In the genomic region with DNA sequence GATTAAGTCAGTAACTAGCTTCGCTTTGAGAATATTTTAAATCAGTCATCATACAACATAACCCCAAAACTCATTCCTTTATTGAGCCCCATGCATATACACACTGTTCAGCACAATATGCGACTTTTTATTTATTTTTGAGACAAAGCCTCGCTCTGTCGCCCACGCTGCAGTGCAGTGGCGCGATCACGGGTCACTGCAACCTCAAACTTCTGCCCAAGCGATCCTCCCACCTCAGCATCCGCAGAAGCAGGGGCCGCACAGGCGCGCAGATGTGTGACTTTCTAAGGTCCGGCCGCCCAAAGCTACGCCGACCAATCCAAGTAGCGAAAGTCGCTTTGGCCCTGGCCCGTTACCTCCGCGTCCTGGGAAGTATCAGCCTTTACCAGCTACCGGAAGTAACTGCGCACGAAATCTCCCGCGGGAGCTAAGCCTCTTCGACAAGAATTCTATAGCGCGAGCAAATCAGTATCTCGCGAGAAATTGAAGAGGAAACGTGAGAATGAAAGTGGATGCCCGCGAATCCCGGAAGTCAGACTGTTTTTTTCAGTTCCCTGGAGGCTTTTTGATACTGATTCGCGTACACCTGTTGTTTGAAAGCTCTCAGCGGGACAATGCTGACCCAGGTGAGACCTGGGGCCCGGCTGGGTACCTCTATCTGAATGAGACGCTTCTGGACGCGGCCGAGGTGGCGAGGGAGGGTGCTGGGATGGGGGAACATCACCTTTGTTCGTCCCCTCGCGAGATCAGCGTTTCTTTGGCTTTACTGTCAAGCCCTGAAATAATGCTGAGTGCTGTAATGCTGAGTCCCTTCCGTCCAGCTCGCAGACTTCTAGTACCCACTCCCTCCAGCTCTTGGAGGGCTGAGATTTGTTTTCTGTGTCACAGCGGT, we compare ENCODE assay signal across 8 cellular contexts. TPM values are rescaled to one million over a fixed set of nuclear protein-coding genes. Genes with fewer than 3 reads are reported as not detected.
DNase-seq lines count a peak whose midpoint lies in the region; ATAC-seq and TF ChIP-seq lines count a peak whose summit lies in the region.

A gene (minus strand): TSS at position 404 of the 892 bp plus-strand sequence. CDS start 1,405 bp downstream, outside the sequence.
A gene (plus strand): TSS at position 549 of the 892 bp plus-strand sequence. CDS start 66 bp downstream, at position 615.

- no peak for TF ChIP-seq POLR2A in esophagus muscularis mucosa (IDR thresholded peaks at IDR 0.05; ENCODE audit: low read depth)

- in situ Hi-C loops in Panc1 (cut with HindIII; ENCODE audit: low pct_unique_long_range_greater_than_20kb, low sequenced_read_pairs) = no loop called here

- H3K4me3 ChIP-seq in KMS-11 (IDR thresholded peaks at IDR 0.05; ENCODE audit: insufficient read depth, low read depth, low read length) (no peak within 1 kb of the TSS), Panc1 (ENCODE audit: low read depth in 2 of 2, low read length in 2 of 2) (peak within 1 kb of the TSS; percentile 76 to 98), esophagus muscularis mucosa (peak within 1 kb of the TSS; percentile 65 to 81 (median 68)), muscle layer of colon (ENCODE audit: low read depth in 1 of 2, low read length in 2 of 2) (peak within 1 kb of the TSS; percentile 35 to 93)

- no peaks in the 10 kb centered on the region for H4K20me1 ChIP-seq in KMS-11 (ENCODE audit: insufficient read depth)

- under 1% methylated on average over 40 of the region's 52 CpGs for WGBS in esophagus muscularis mucosa

- peak; percentile 99 for DNase-seq in DMS79 treated with DMSO at 0.1 percent for 48 hours (lab: John Stamatoyannopoulos, UW)
- peak; percentile 89 for DNase-seq in Panc1 (ENCODE audit: low read depth, low spot score)
- peak; percentile 86 to 87 for DNase-seq in activated T-cell treated with anti-CD3 and anti-CD28 coated beads, Interleukin-2, amount 50 U/mL, for 48 hours
- DNase-seq in esophagus muscularis mucosa (ENCODE audit: extremely low spot score) = peak; percentile 96
- peak; percentile 59 to 63 for DNase-seq in stimulated activated CD8-positive, alpha-beta memory T cell treated with anti-CD3 and anti-CD28 coated beads, Interleukin-7, amount 100 ng/mL, for 1 hour (ENCODE audit: low read depth in 2 of 2)

- H3K27me3 ChIP-seq in KMS-11 (ENCODE audit: insufficient read depth, low read depth) (no peaks in the 10 kb centered on the region), Panc1 (ENCODE audit: control insufficient read depth, insufficient read depth, low read length) (no peaks in the 10 kb centered on the region), esophagus muscularis mucosa (no peaks in the 10 kb centered on the region), muscle layer of colon (ENCODE audit: control insufficient read depth in 1 of 2, insufficient read depth in 2 of 2, low read length in 2 of 2) (no peaks in the 10 kb centered on the region)

- H3K4me1 ChIP-seq in KMS-11 (ENCODE audit: low read depth, poor library complexity, severe bottlenecking) (peaks cover 12% of the 10 kb centered on the region), Panc1 (ENCODE audit: control insufficient read depth, insufficient read depth, low read length) (peaks cover 14% of the 10 kb centered on the region), esophagus muscularis mucosa (peaks cover 16 to 32% (median 29%) of the 10 kb centered on the region in 4 donors), muscle layer of colon (ENCODE audit: insufficient read depth, low read length) (peaks cover 9% of the 10 kb centered on the region)

- BruUV-seq in Panc1 (replicated peaks; lab: Mats Ljungman, UMichigan) = TSS peak; percentile 84

- H3K27ac ChIP-seq in KMS-11 = peak within 1 kb of the TSS; percentile 95
- peak within 1 kb of the TSS; percentile 97 for H3K27ac ChIP-seq in Panc1 (ENCODE audit: low read length)
- H3K27ac ChIP-seq in esophagus muscularis mucosa (replicated peaks in 1 of 4) = peak within 1 kb of the TSS; percentile 89 to 92 (median 91)
- peak within 1 kb of the TSS; percentile 93 for H3K27ac ChIP-seq in muscle layer of colon (ENCODE audit: low read depth, low read length)

- H3K9me3 ChIP-seq in Panc1 (ENCODE audit: control insufficient read depth, insufficient read depth, low read depth, low read length) = no peaks in the 10 kb centered on the region
- H3K9me3 ChIP-seq in esophagus muscularis mucosa = no peaks in the 10 kb centered on the region
- no peaks in the 10 kb centered on the region for H3K9me3 ChIP-seq in muscle layer of colon (ENCODE audit: low read length)

- H2AFZ ChIP-seq in KMS-11 (ENCODE audit: low read depth) = peak within 1 kb of the TSS; percentile 86

- POLR2A ChIA-PET in Panc1 (lab: Charles Lee) = interaction anchor here (0.7 to 2.2 kb wide), 3 partner anchors 12 to 83 kb away, joined by 3 to 6 read pairs (median 3); a partner anchor contains a TSS

- peaks cover 9% of the 10 kb centered on the region; the same call in 1 of the 2 replicates for H3K79me2 ChIP-seq in KMS-11 (ENCODE audit: insufficient read depth, low read depth)

- H3K9ac ChIP-seq in KMS-11 = peak within 1 kb of the TSS; percentile 91
- H3K9ac ChIP-seq in muscle layer of colon (ENCODE audit: low read length) = peak within 1 kb of the TSS; percentile 74

- H3K36me3 ChIP-seq in KMS-11 (ENCODE audit: insufficient read depth) (no peaks in the 10 kb centered on the region), Panc1 (ENCODE audit: control insufficient read depth, insufficient read depth, low read length) (no peaks in the 10 kb centered on the region), esophagus muscularis mucosa (peaks cover 0 to 36% (median 2%) of the 10 kb centered on the region in 4 donors), muscle layer of colon (ENCODE audit: insufficient read depth, low read length) (peaks cover 13% of the 10 kb centered on the region)

- intact Hi-C loops in Panc1 (cut with micrococcal nuclease; ENCODE audit: unreplicated experiment) (no loop called here), esophagus muscularis mucosa (cut with DNase I) (loop anchor here (10.0 kb wide), 2 partner anchors 88 to 158 kb away; a partner anchor contains a TSS)

- H3K4me2 ChIP-seq in KMS-11 = peak within 1 kb of the TSS; percentile 74

- ATAC-seq in GM21786 (IDR thresholded peaks at IDR 0.05; ENCODE audit: unreplicated experiment) (peak; percentile 94), Panc1 (peak; percentile 99)

- CTCF ChIA-PET in Panc1 (lab: Charles Lee) = interaction anchor here (0.5 kb wide), 1 partner anchor 39 kb away, joined by 11 read pairs; no protein-coding TSS in a partner anchor

- no peak for TF ChIP-seq EP300 in esophagus muscularis mucosa (IDR thresholded peaks at IDR 0.05)

- no peak for TF ChIP-seq CTCF in KMS-11 (conservative IDR thresholded peaks at IDR 0.05; ENCODE audit: low read depth, low read length)
- TF ChIP-seq CTCF in Panc1 (IDR thresholded peaks at IDR 0.05) = no peak
- no peak for TF ChIP-seq CTCF in esophagus muscularis mucosa (IDR thresholded peaks at IDR 0.05)

RNA-seq across cellular contexts. Expression of the first gene that starts in this region (rescaled TPM):
- total RNA-seq in Panc1 (2021; ENCODE audit: unreplicated experiment) (2.7 TPM), esophagus muscularis mucosa (1 to 10 TPM; 3.3 to 5.9 (median 4.8) TPM)
- polyA plus RNA-seq in Panc1 (2012; ENCODE audit: insufficient read length) = 2.2 TPM

RNA-seq across cellular contexts. Expression of the second gene that starts in this region (rescaled TPM):
- total RNA-seq in Panc1 (2021; ENCODE audit: unreplicated experiment) = 14.4 TPM
- polyA plus RNA-seq in Panc1 (2012; ENCODE audit: insufficient read length) = 5.3 TPM
- total RNA-seq in esophagus muscularis mucosa = 10 to 100 TPM in 1 of 4 donors, 1 to 10 TPM in 3; 7.4 to 11.9 (median 8.0) TPM
